22 cellular contexts compared by ENCODE assay signal in genomic region chr5:10393491-10393890, GRCh38. TPM values are rescaled to one million over a fixed set of nuclear protein-coding genes. Genes with fewer than 3 reads are reported as not detected.
DNase-seq lines count a peak whose midpoint lies in the region; ATAC-seq, FAIRE-seq and TF ChIP-seq lines count a peak whose summit lies in the region.
"Had no signal": no experiment of that assay in that cellular context is flagged by ENCODE, and none has a peak within 500 bp of the region (broad histone marks: within the 10 kb centered on the region; RNA-seq: fewer than 3 reads in every experiment).

No MANE protein-coding gene starts in this region.

- H3K4me3 Mint-ChIP-seq in MCF 10A (ENCODE audit: unreplicated experiment) = no peak overlapping the region
- peak overlapping the region; percentile 7; the same call in 1 of the 2 replicates for H3K4me3 Mint-ChIP-seq in HFFc6
- H3K4me3 Mint-ChIP-seq in activated T-cell treated with anti-CD3 and anti-CD28 coated beads, Interleukin-2, amount 50 U/mL, for 72 hours = no peak overlapping the region
- H3K4me3 Mint-ChIP-seq in natural killer cell treated with Interleukin-12 subunit alpha and Interleukin-12 subunit beta and Interleukin-15 and Interleukin-18, amount 100 ng/mL, for 72 hours = no peak overlapping the region
- H3K4me3 Mint-ChIP-seq: activated naive CD8-positive, alpha-beta T cell treated with anti-CD3 and anti-CD28 coated beads, Interleukin-2, amount 10 ng/mL, durations not matched to agents 7 days and 5 days; activated T-helper 17 cell treated with anti-CD3 and anti-CD28 coated beads, Interleukin-2, amount 50 U/mL, for 72 hours had no signal

- H3K27ac Mint-ChIP-seq in MCF 10A (ENCODE audit: low read depth, unreplicated experiment) (peak overlapping the region; percentile 3), HFFc6 (peak overlapping the region; percentile 77)
- no peak overlapping the region for H3K27ac Mint-ChIP-seq in activated T-cell treated with anti-CD3 and anti-CD28 coated beads, Interleukin-2, amount 50 U/mL, for 72 hours
- no peak overlapping the region for H3K27ac Mint-ChIP-seq in natural killer cell treated with Interleukin-12 subunit alpha and Interleukin-12 subunit beta and Interleukin-15 and Interleukin-18, amount 100 ng/mL, for 72 hours
- H3K27ac Mint-ChIP-seq: activated naive CD8-positive, alpha-beta T cell treated with anti-CD3 and anti-CD28 coated beads, Interleukin-2, amount 10 ng/mL, durations not matched to agents 7 days and 5 days; activated T-helper 17 cell treated with anti-CD3 and anti-CD28 coated beads, Interleukin-2, amount 50 U/mL, for 72 hours had no signal

- DNase-seq in MCF 10A (ENCODE audit: unreplicated experiment) (no peak), breast epithelium (ENCODE audit: low spot score in 2 of 2) (no peak), HFFc6 (peak; percentile 43), choroid plexus epithelial cell (ENCODE audit: low read depth) (peak; percentile 17), osteoblast (ENCODE audit: insufficient read length, low spot score, missing footprints) (peak; percentile 87), GM12892 (ENCODE audit: insufficient read length) (no peak)
- no peak for DNase-seq in activated T-cell treated with anti-CD3 and anti-CD28 coated beads, Interleukin-2, amount 50 U/mL, for 72 hours
- DNase-seq in natural killer cell treated with Interleukin-12 subunit alpha and Interleukin-12 subunit beta and Interleukin-15 and Interleukin-18, amount 100 ng/mL, for 72 hours (ENCODE audit: low spot score) = no peak
- DNase-seq: 8988T; activated CD4-positive, alpha-beta T cell treated with anti-CD3 and anti-CD28 coated beads for 4 hours; activated naive CD8-positive, alpha-beta T cell treated with anti-CD3 and anti-CD28 coated beads, Interleukin-2, amount 10 ng/mL, durations not matched to agents 7 days and 5 days; central memory CD4-positive, alpha-beta T cell; glutamatergic neuron; NCI-H1417 treated with DMSO at 0.1 percent for 48 hours; NCI-H2171; NCI-H526 treated with DMSO at 0.1 percent for 48 hours; SHP77; spleen had no signal

- CTCF ChIA-PET in MCF 10A (lab: Yijun Ruan, JAX) = interaction anchor here (1.0 to 1.6 kb wide), 2 partner anchors 35 to 110 kb away, joined by 5 to 9 read pairs; no protein-coding TSS in a partner anchor

- no peak for TF ChIP-seq CTCF in MCF 10A (IDR thresholded peaks at IDR 0.05; ENCODE audit: unreplicated experiment)
- TF ChIP-seq CTCF in breast epithelium (IDR thresholded peaks at IDR 0.05) = no peak
- TF ChIP-seq CTCF in HFFc6 (IDR thresholded peaks at IDR 0.05) = no peak
- no peak for TF ChIP-seq CTCF in choroid plexus epithelial cell (conservative IDR thresholded peaks at IDR 0.05; ENCODE audit: low read depth, low read length)
- TF ChIP-seq CTCF in osteoblast (IDR thresholded peaks at IDR 0.05; ENCODE audit: extremely low read depth, low read depth, low read length) = no peak

- no peak for ATAC-seq in activated T-cell treated with anti-CD3 and anti-CD28 coated beads, Interleukin-2, amount 50 U/mL, for 72 hours (replicated peaks in 1 of 2)
- ATAC-seq in natural killer cell treated with Interleukin-12 subunit alpha and Interleukin-12 subunit beta and Interleukin-15 and Interleukin-18, amount 100 ng/mL, for 72 hours = no peak
- ATAC-seq: activated T-helper 17 cell treated with anti-CD3 and anti-CD28 coated beads, Interleukin-2, amount 50 U/mL, for 72 hours had no signal

- intact Hi-C loops in MCF 10A (cut with micrococcal nuclease) (no loop called here), breast epithelium (cut with DNase I; ENCODE audit: low total_unique reads) (no loop called here)

- H3K27me3 Mint-ChIP-seq in MCF 10A (ENCODE audit: insufficient read depth, unreplicated experiment) (no peaks in the 10 kb centered on the region), HFFc6 (ENCODE audit: insufficient read depth) (peaks cover 6% of the 10 kb centered on the region; the same call in 1 of the 2 replicates)
- no peaks in the 10 kb centered on the region for H3K27me3 Mint-ChIP-seq in activated T-cell treated with anti-CD3 and anti-CD28 coated beads, Interleukin-2, amount 50 U/mL, for 72 hours (ENCODE audit: low read depth)
- H3K27me3 Mint-ChIP-seq in natural killer cell treated with Interleukin-12 subunit alpha and Interleukin-12 subunit beta and Interleukin-15 and Interleukin-18, amount 100 ng/mL, for 72 hours = no peaks in the 10 kb centered on the region
- H3K27me3 Mint-ChIP-seq: activated naive CD8-positive, alpha-beta T cell treated with anti-CD3 and anti-CD28 coated beads, Interleukin-2, amount 10 ng/mL, durations not matched to agents 7 days and 5 days; activated T-helper 17 cell treated with anti-CD3 and anti-CD28 coated beads, Interleukin-2, amount 50 U/mL, for 72 hours had no signal

- H3K4me1 Mint-ChIP-seq in MCF 10A (ENCODE audit: insufficient read depth, unreplicated experiment) = no peaks in the 10 kb centered on the region
- peaks cover 27% of the 10 kb centered on the region for H3K4me1 Mint-ChIP-seq in HFFc6 (ENCODE audit: low read depth)
- no peaks in the 10 kb centered on the region for H3K4me1 Mint-ChIP-seq in activated T-cell treated with anti-CD3 and anti-CD28 coated beads, Interleukin-2, amount 50 U/mL, for 72 hours (ENCODE audit: low read depth)
- peaks cover 3 to 5% of the 10 kb centered on the region in 2 donors for H3K4me1 Mint-ChIP-seq in natural killer cell treated with Interleukin-12 subunit alpha and Interleukin-12 subunit beta and Interleukin-15 and Interleukin-18, amount 100 ng/mL, for 72 hours (ENCODE audit: low read depth in 2 of 2)

- no peak overlapping the region for H2AFZ ChIP-seq in osteoblast (ENCODE audit: low read length)

- H3K36me3 ChIP-seq in breast epithelium (peaks cover 14% of the 10 kb centered on the region), osteoblast (ENCODE audit: insufficient read depth, low read length) (peaks cover 69% of the 10 kb centered on the region)

- H3K9me3 Mint-ChIP-seq in MCF 10A (ENCODE audit: unreplicated experiment) (no peaks in the 10 kb centered on the region), HFFc6 (no peaks in the 10 kb centered on the region)
- H3K9me3 Mint-ChIP-seq in activated T-cell treated with anti-CD3 and anti-CD28 coated beads, Interleukin-2, amount 50 U/mL, for 72 hours = no peaks in the 10 kb centered on the region
- no peaks in the 10 kb centered on the region for H3K9me3 Mint-ChIP-seq in natural killer cell treated with Interleukin-12 subunit alpha and Interleukin-12 subunit beta and Interleukin-15 and Interleukin-18, amount 100 ng/mL, for 72 hours
- H3K9me3 Mint-ChIP-seq: activated naive CD8-positive, alpha-beta T cell treated with anti-CD3 and anti-CD28 coated beads, Interleukin-2, amount 10 ng/mL, durations not matched to agents 7 days and 5 days; activated T-helper 17 cell treated with anti-CD3 and anti-CD28 coated beads, Interleukin-2, amount 50 U/mL, for 72 hours had no signal

- H3K4me2 ChIP-seq in osteoblast (ENCODE audit: insufficient read depth, low read length) = no peak overlapping the region

- H4K20me1 ChIP-seq in osteoblast (ENCODE audit: insufficient read depth, low read length) = peaks cover 4% of the 10 kb centered on the region

- H3K4me1 ChIP-seq in breast epithelium (no peaks in the 10 kb centered on the region), osteoblast (ENCODE audit: insufficient read depth, low read length) (peaks cover 8% of the 10 kb centered on the region)
- H3K4me1 ChIP-seq: spleen, vagina had no signal

- no peak overlapping the region for H3K27ac ChIP-seq in breast epithelium
- peak overlapping the region; percentile 69 for H3K27ac ChIP-seq in osteoblast (ENCODE audit: low read depth, low read length)
- H3K27ac ChIP-seq: C4-2B, spleen, vagina had no signal

- H3K36me3 Mint-ChIP-seq in MCF 10A (ENCODE audit: insufficient read depth, unreplicated experiment) (peaks cover 95% of the 10 kb centered on the region), HFFc6 (ENCODE audit: low read depth) (peaks cover 31% of the 10 kb centered on the region)
- peaks cover 8 to 17% of the 10 kb centered on the region in 2 donors for H3K36me3 Mint-ChIP-seq in activated T-cell treated with anti-CD3 and anti-CD28 coated beads, Interleukin-2, amount 50 U/mL, for 72 hours (ENCODE audit: insufficient read depth in 2 of 2)
- H3K36me3 Mint-ChIP-seq in natural killer cell treated with Interleukin-12 subunit alpha and Interleukin-12 subunit beta and Interleukin-15 and Interleukin-18, amount 100 ng/mL, for 72 hours = peaks cover 18% of the 10 kb centered on the region

- H3K9me3 ChIP-seq in breast epithelium (no peaks in the 10 kb centered on the region), osteoblast (ENCODE audit: low read depth, low read length) (no peaks in the 10 kb centered on the region)
- H3K9me3 ChIP-seq: spleen, vagina had no signal

- POLR2A ChIA-PET in MCF 10A (lab: Yijun Ruan, JAX) = interaction anchor here (0.6 to 2.6 kb wide), 4 partner anchors 22 to 143 kb away, joined by 3 to 6 read pairs (median 4); partner anchors contain the start of genes ATPSCKMT and CCT5

- no peak for FAIRE-seq in GM12892 (lab: Jason Lieb, UNC)

- no TSS peak for BruUV-seq in MCF 10A (replicated peaks; lab: Mats Ljungman, UMichigan)

- no peaks in the 10 kb centered on the region for H3K27me3 ChIP-seq in breast epithelium
- no peaks in the 10 kb centered on the region for H3K27me3 ChIP-seq in osteoblast (ENCODE audit: insufficient read depth, low read length)
- H3K27me3 ChIP-seq: spleen, vagina had no signal

- TF ChIP-seq POLR2A in breast epithelium (IDR thresholded peaks at IDR 0.05) (no peak), GM12892 (IDR thresholded peaks at IDR 0.05; ENCODE audit: low read depth, low read length) (no peak)

- H3K4me3 ChIP-seq in breast epithelium = no peak overlapping the region
- no peak overlapping the region for H3K4me3 ChIP-seq in choroid plexus epithelial cell (ENCODE audit: low read depth, low read length)
- H3K4me3 ChIP-seq in osteoblast (ENCODE audit: insufficient read depth, low read length) = no peak overlapping the region
- H3K4me3 ChIP-seq: spleen, vagina had no signal

- peaks cover 18% of the 10 kb centered on the region for H3K79me2 ChIP-seq in osteoblast (ENCODE audit: insufficient read depth, low read length)

RNA-seq across cellular contexts. Expression of gene MARCHF6, which starts 40.0 kb away (rescaled TPM):
- total RNA-seq in MCF 10A (2022) = 118 and 131 TPM in 2 replicates
- 100 to 1,000 TPM in 2 of 3 donors, 10 to 100 TPM in 1; 90.8 to 123 (median 121) TPM for total RNA-seq in breast epithelium
- 100 to 1,000 TPM; 129 to 194 (median 156) TPM for total RNA-seq in HFFc6 (2021; fragmentation: NEBNext Ultra II Directional; extraction: Animal tissue kit (Norgen Biotek cat#: 25700))
- total RNA-seq in osteoblast = 53.9 and 64.8 TPM in 2 replicates
- 100 to 1,000 TPM; 138 to 151 TPM for total RNA-seq in activated T-cell treated with anti-CD3 and anti-CD28 coated beads, Interleukin-2, amount 50 U/mL, for 72 hours
- 62.0 TPM for polyA plus RNA-seq in GM12892 (2012; ENCODE audit: missing spikeins)
- 100 to 1,000 TPM; 114 to 120 TPM for total RNA-seq in natural killer cell treated with Interleukin-12 subunit alpha and Interleukin-12 subunit beta and Interleukin-15 and Interleukin-18, amount 100 ng/mL, for 72 hours

RNA-seq across cellular contexts. Expression of gene ROPN1L, which starts 48.2 kb away (rescaled TPM):
- total RNA-seq in MCF 10A (2022) (0.82 TPM in 1 of 2 replicates, not detected in the other), breast epithelium (1 to 10 TPM in 1 of 3 donors, under 1 TPM in 2; 0.29 to 2.9 (median 0.48) TPM), osteoblast (0.59 and 0.72 TPM in 2 replicates)
- total RNA-seq in HFFc6 (2021; fragmentation: NEBNext Ultra II Directional; extraction: Animal tissue kit (Norgen Biotek cat#: 25700)) = under 1 TPM; 0.38 to 0.68 (median 0.47) TPM
- total RNA-seq in activated T-cell treated with anti-CD3 and anti-CD28 coated beads, Interleukin-2, amount 50 U/mL, for 72 hours = under 1 TPM; 0.26 to 0.58 TPM
- polyA plus RNA-seq in GM12892 (2012; ENCODE audit: missing spikeins) = 0.21 TPM
- 1 to 10 TPM in 1 of 2 donors, under 1 TPM in 1; 0.57 to 2.6 TPM for total RNA-seq in natural killer cell treated with Interleukin-12 subunit alpha and Interleukin-12 subunit beta and Interleukin-15 and Interleukin-18, amount 100 ng/mL, for 72 hours
- total RNA-seq: G401 had no signal

Comparison
In these comparisons a context has a peak if more than half of its experiments do, and no peak if none do; other contexts are left out.
1. DNase-seq: peak in HFFc6 (single experiment), choroid plexus epithelial cell (single experiment) and osteoblast (single experiment); none in MCF 10A (single experiment), breast epithelium (0 of 2), activated T-cell treated with anti-CD3 and anti-CD28 coated beads, Interleukin-2, amount 50 U/mL, for 72 hours (0 of 2), GM12892 (single experiment) and natural killer cell treated with Interleukin-12 subunit alpha and Interleukin-12 subunit beta and Interleukin-15 and Interleukin-18, amount 100 ng/mL, for 72 hours (single experiment).
2. H3K27ac Mint-ChIP-seq: peak in MCF 10A (single experiment) and HFFc6 (single experiment); none in activated T-cell treated with anti-CD3 and anti-CD28 coated beads, Interleukin-2, amount 50 U/mL, for 72 hours (single experiment) and natural killer cell treated with Interleukin-12 subunit alpha and Interleukin-12 subunit beta and Interleukin-15 and Interleukin-18, amount 100 ng/mL, for 72 hours (0 of 2).